Comparison of ENCODE assay signal across 15 cellular contexts in genomic region chr16:72199938-72200337, GRCh38. TPM values are rescaled to one million over a fixed set of nuclear protein-coding genes. Genes with fewer than 3 reads are reported as not detected.
DNase-seq lines count a peak whose midpoint lies in the region; ATAC-seq and TF ChIP-seq lines count a peak whose summit lies in the region.
"Had no signal": no experiment of that assay in that cellular context is flagged by ENCODE, and none has a peak within 500 bp of the region (broad histone marks: within the 10 kb centered on the region; RNA-seq: fewer than 3 reads in every experiment).

No MANE protein-coding gene starts in this region.

- H3K9ac ChIP-seq in BLaER1 treated with 17β-estradiol and CSF1 and Interleukin-3, amounts not matched to agents 10 nM and 100 nM = peak overlapping the region in 3 of 11 experiments; percentile 43 to 46 (median 46); a peak in 3 of 22 replicates

- DNase-seq in NCI-H510A treated with DMSO at 0.1 percent for 48 hours (lab: John Stamatoyannopoulos, UW) = peak; percentile 30
- DNase-seq in NCI-H510A (lab: John Stamatoyannopoulos, UW) = no peak
- peak; percentile 8 for DNase-seq in cerebellum (ENCODE audit: low spot score)
- peak; percentile 15 for DNase-seq in superior temporal gyrus (ENCODE audit: extremely low spot score)
- DNase-seq in HuH-7 (ENCODE audit: low spot score) = no peak
- no peak for DNase-seq in left lung
- DNase-seq in activated CD4-positive, alpha-beta T cell treated with anti-CD3 and anti-CD28 coated beads for 1 hour = no peak
- DNase-seq: ACHN; CD8-positive, alpha-beta T cell; COR-L47; DMS153; HCEC 1CT; HFFc6 had no signal

- intact Hi-C loops in left lung (cut with DNase I) = no loop called here

- H3K4me3 ChIP-seq in BLaER1 treated with 17β-estradiol and CSF1 and Interleukin-3, amounts not matched to agents 10 nM and 100 nM = no peak overlapping the region
- H3K4me3 ChIP-seq in left lung = no peak overlapping the region

- no peaks in the 10 kb centered on the region for H4K20me1 ChIP-seq in BLaER1 treated with 17β-estradiol and CSF1 and Interleukin-3, amounts not matched to agents 10 nM and 100 nM

- H3K9me3 ChIP-seq in BLaER1 treated with 17β-estradiol and CSF1 and Interleukin-3, amounts not matched to agents 10 nM and 100 nM (replicated peaks in 1 of 11) = peaks cover 0 to 19% (median 7%) of the 10 kb centered on the region in 11 experiments; a peak in 13 of 22 replicates
- no peaks in the 10 kb centered on the region for H3K9me3 ChIP-seq in left lung

- H3K36me3 ChIP-seq in BLaER1 treated with 17β-estradiol and CSF1 and Interleukin-3, amounts not matched to agents 10 nM and 100 nM = peaks cover 0 to 2% (median 0%) of the 10 kb centered on the region in 11 experiments; a peak in 1 of 22 replicates
- H3K36me3 ChIP-seq in left lung = no peaks in the 10 kb centered on the region

- peak overlapping the region in 7 of 11 experiments; percentile 16 to 98 (median 87); a peak in 13 of 22 replicates for H3K4me2 ChIP-seq in BLaER1 treated with 17β-estradiol and CSF1 and Interleukin-3, amounts not matched to agents 10 nM and 100 nM

- peak overlapping the region in 10 of 11 experiments; percentile 11 to 99 (median 98); a peak in 17 of 22 replicates for H3K27ac ChIP-seq in BLaER1 treated with 17β-estradiol and CSF1 and Interleukin-3, amounts not matched to agents 10 nM and 100 nM
- no peak overlapping the region for H3K27ac ChIP-seq in left lung
- H3K27ac ChIP-seq: HL-60 had no signal

- no peaks in the 10 kb centered on the region for H3K27me3 ChIP-seq in BLaER1 treated with 17β-estradiol and CSF1 and Interleukin-3, amounts not matched to agents 10 nM and 100 nM
- H3K27me3 ChIP-seq in left lung = no peaks in the 10 kb centered on the region

- H3K4me1 ChIP-seq in BLaER1 treated with 17β-estradiol and CSF1 and Interleukin-3, amounts not matched to agents 10 nM and 100 nM = peaks cover 43 to 95% (median 79%) of the 10 kb centered on the region in 10 experiments
- H3K4me1 ChIP-seq in left lung = peaks cover 0 to 22% of the 10 kb centered on the region in 2 donors

- ATAC-seq in left lung = no peak
- ATAC-seq: CD8-positive, alpha-beta T cell had no signal

- no peak for TF ChIP-seq CTCF in left lung (IDR thresholded peaks at IDR 0.05)

RNA-seq across cellular contexts. Expression of gene PMFBP1, which starts 28.0 kb away (rescaled TPM):
- total RNA-seq in cerebellum (0.82 TPM), left lung (under 1 TPM; 0.47 to 0.67 TPM)

Comparison
In these comparisons a context has a peak if more than half of its experiments do, and no peak if none do; other contexts are left out.
1. DNase-seq: peak in NCI-H510A treated with DMSO at 0.1 percent for 48 hours (single experiment), cerebellum (single experiment) and superior temporal gyrus (single experiment); none in NCI-H510A (single experiment), HuH-7 (single experiment), left lung (0 of 2) and activated CD4-positive, alpha-beta T cell treated with anti-CD3 and anti-CD28 coated beads for 1 hour (single experiment).
2. H3K27ac ChIP-seq: peak in BLaER1 treated with 17β-estradiol and CSF1 and Interleukin-3, amounts not matched to agents 10 nM and 100 nM (10 of 11); none in left lung (0 of 2).